ENCODE assay signal across 10 cellular contexts in the genomic region with DNA sequence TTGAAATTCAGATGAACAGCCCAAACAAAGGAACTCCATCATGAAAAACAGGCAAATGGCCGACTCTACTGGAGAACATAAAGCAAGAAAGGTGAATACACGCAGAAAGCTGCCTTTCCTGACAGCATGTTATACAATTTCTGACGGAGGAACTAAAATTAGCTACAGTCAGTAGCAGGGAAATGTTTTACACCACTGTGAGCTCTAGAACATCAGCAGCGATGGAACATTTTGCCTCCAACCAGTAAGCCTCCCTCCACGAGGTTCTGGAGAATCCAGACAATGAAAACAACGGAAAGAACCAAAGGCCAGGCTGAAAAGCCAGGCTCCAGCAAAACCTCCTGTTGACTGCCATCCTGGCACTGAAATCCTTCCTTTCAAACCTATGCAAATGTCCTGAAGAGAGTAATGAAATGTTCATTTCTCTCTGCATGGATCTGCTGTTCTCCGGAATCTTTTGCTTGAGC.
DNase-seq lines count a peak whose midpoint lies in the region; ATAC-seq, FAIRE-seq and TF ChIP-seq lines count a peak whose summit lies in the region.
"Had no signal": no experiment of that assay in that cellular context is flagged by ENCODE, and none has a peak within 500 bp of the region (broad histone marks: within the 10 kb centered on the region; RNA-seq: fewer than 3 reads in every experiment).

No MANE protein-coding gene starts in this region.

- peak overlapping the region in 2 of 59 donors; percentile 8 to 12 for H3K4me3 ChIP-seq in dorsolateral prefrontal cortex
- no peak overlapping the region for H3K4me3 ChIP-seq in pancreas

- H3K27ac ChIP-seq in dorsolateral prefrontal cortex, result peak overlapping the region; percentile 1 to 91 (median 79)
- H3K27ac ChIP-seq in temporal lobe (ENCODE audit: low read depth, low read length), result peak overlapping the region; percentile 62
- H3K27ac ChIP-seq in pancreas, result no peak overlapping the region

- no peaks in the 10 kb centered on the region for H3K9me3 Mint-ChIP-seq in activated naive CD8-positive, alpha-beta T cell treated with anti-CD3 and anti-CD28 coated beads for 36 hours
- H3K9me3 Mint-ChIP-seq in activated naive CD8-positive, alpha-beta T cell treated with anti-CD3 and anti-CD28 coated beads, Interleukin-2, amount 50 U/mL, for 24 hours, result no peaks in the 10 kb centered on the region

- DNase-seq in activated naive CD8-positive, alpha-beta T cell treated with anti-CD3 and anti-CD28 coated beads for 36 hours, result no peak
- no peak for DNase-seq in activated naive CD8-positive, alpha-beta T cell treated with anti-CD3 and anti-CD28 coated beads, Interleukin-2, amount 50 U/mL, for 24 hours
- DNase-seq in dorsolateral prefrontal cortex (no peak), ACHN (no peak), T-helper 2 cell (no peak), pancreas (no peak)
- DNase-seq: central memory CD4-positive, alpha-beta T cell; NCI-H1105 had no signal

- peak overlapping the region; percentile 30 for H3K27ac Mint-ChIP-seq in activated naive CD8-positive, alpha-beta T cell treated with anti-CD3 and anti-CD28 coated beads for 36 hours
- H3K27ac Mint-ChIP-seq in activated naive CD8-positive, alpha-beta T cell treated with anti-CD3 and anti-CD28 coated beads, Interleukin-2, amount 50 U/mL, for 24 hours, result no peak overlapping the region

- TF ChIP-seq CTCF in dorsolateral prefrontal cortex (IDR thresholded peaks at IDR 0.05 in 54 of 56, conservative IDR thresholded peaks at IDR 0.05 in 2 of 56; ENCODE audit: low read depth in 1 of 56, partially characterized antibody in 56 of 56) (no peak), pancreas (IDR thresholded peaks at IDR 0.05) (no peak)

- no peak overlapping the region for H3K4me3 Mint-ChIP-seq in activated naive CD8-positive, alpha-beta T cell treated with anti-CD3 and anti-CD28 coated beads for 36 hours
- no peak overlapping the region for H3K4me3 Mint-ChIP-seq in activated naive CD8-positive, alpha-beta T cell treated with anti-CD3 and anti-CD28 coated beads, Interleukin-2, amount 50 U/mL, for 24 hours

- no peaks in the 10 kb centered on the region for H3K9me3 ChIP-seq in pancreas

- no peak for ATAC-seq in activated naive CD8-positive, alpha-beta T cell treated with anti-CD3 and anti-CD28 coated beads, Interleukin-2, amount 50 U/mL, for 24 hours
- ATAC-seq in HG03196 (IDR thresholded peaks at IDR 0.05; ENCODE audit: unreplicated experiment), result peak; percentile 2
- no peak for ATAC-seq in pancreas

- peaks cover 40% of the 10 kb centered on the region for H3K36me3 Mint-ChIP-seq in activated naive CD8-positive, alpha-beta T cell treated with anti-CD3 and anti-CD28 coated beads for 36 hours
- peaks cover 69% of the 10 kb centered on the region for H3K36me3 Mint-ChIP-seq in activated naive CD8-positive, alpha-beta T cell treated with anti-CD3 and anti-CD28 coated beads, Interleukin-2, amount 50 U/mL, for 24 hours (ENCODE audit: low read depth)

- peaks cover 0 to 23% (median 0%) of the 10 kb centered on the region in 3 donors for H3K36me3 ChIP-seq in pancreas

- H3K4me1 ChIP-seq in pancreas, result no peaks in the 10 kb centered on the region

- in situ Hi-C loops in ACHN (cut with HindIII; ENCODE audit: low pct_ligation_motif_present, low pct_unique_long_range_greater_than_20kb, low sequenced_read_pairs), result no loop called here

- 92 to 96% methylated on average over 7 of the region's 7 CpGs for WGBS in pancreas, 2 donors

- no peaks in the 10 kb centered on the region for H3K27me3 Mint-ChIP-seq in activated naive CD8-positive, alpha-beta T cell treated with anti-CD3 and anti-CD28 coated beads for 36 hours
- no peaks in the 10 kb centered on the region for H3K27me3 Mint-ChIP-seq in activated naive CD8-positive, alpha-beta T cell treated with anti-CD3 and anti-CD28 coated beads, Interleukin-2, amount 50 U/mL, for 24 hours

- intact Hi-C loops in dorsolateral prefrontal cortex (cut with DNase I), result loop anchor here in 1 of 2 donors (10.0 kb wide), 1 partner anchor 131 kb away; no protein-coding TSS in a partner anchor
- intact Hi-C loops in pancreas (cut with DNase I), result no loop called here

- H3K27me3 ChIP-seq in dorsolateral prefrontal cortex (no peaks in the 10 kb centered on the region), pancreas (no peaks in the 10 kb centered on the region)

- no peak for FAIRE-seq in pancreas (lab: Jason Lieb, UNC)

- peaks cover 26% of the 10 kb centered on the region for H3K4me1 Mint-ChIP-seq in activated naive CD8-positive, alpha-beta T cell treated with anti-CD3 and anti-CD28 coated beads for 36 hours
- H3K4me1 Mint-ChIP-seq in activated naive CD8-positive, alpha-beta T cell treated with anti-CD3 and anti-CD28 coated beads, Interleukin-2, amount 50 U/mL, for 24 hours, result peaks cover 44% of the 10 kb centered on the region

Comparison
In these comparisons a context has a peak if more than half of its experiments do, and no peak if none do; other contexts are left out.
1. H3K27ac ChIP-seq: peak in dorsolateral prefrontal cortex (59 of 59) and temporal lobe (single experiment); none in pancreas (0 of 4).